In genomic region chr4:2579910-2580309, GRCh38 we compare ENCODE assay signal across 8 cellular contexts.
"Had no signal": no experiment of that assay in that cellular context is flagged by ENCODE, and none has a peak within 500 bp of the region (broad histone marks: within the 10 kb centered on the region; RNA-seq: fewer than 3 reads in every experiment).

No MANE protein-coding gene starts in this region.

- ATAC-seq: GM12878 had no signal

- H3K4me3 ChIP-seq: GM12878 had no signal

- DNase-seq: GDM1, GF-D8 had no signal

- FAIRE-seq: G401.6, GM12878, GM12891, GM12892, GM18507, GM19239 had no signal
